Comparison of ENCODE assay signal across 1 cellular context in the genomic region with DNA sequence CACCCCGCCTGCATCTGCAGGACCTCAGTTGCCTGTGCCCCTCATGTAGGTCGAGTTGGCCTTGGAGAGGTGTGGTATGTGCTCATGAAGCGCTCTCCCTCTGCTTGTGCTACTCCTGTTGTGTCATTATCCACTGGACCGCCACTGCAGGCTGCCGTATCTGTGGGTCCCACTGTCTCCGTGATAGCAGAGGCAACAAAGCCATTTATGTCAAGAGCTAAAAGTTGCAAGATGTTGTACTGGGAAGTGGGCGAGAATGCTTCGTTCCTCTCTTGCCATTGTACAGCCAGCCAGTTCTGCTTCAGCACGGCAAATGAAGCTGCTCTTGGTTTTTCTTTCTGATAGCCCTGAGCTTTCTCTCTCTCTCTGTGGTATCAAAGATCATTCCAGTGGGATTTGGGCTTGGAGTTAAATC.
TF ChIP-seq lines count a peak whose summit lies in the region.

No MANE protein-coding gene starts in this region.

TF ChIP-seq in GM23338, 12 proteins besides CTCF, POLR2A, EP300 and RAD21:
- TF ChIP-seq NANOG (IDR thresholded peaks at IDR 0.05; ENCODE audit: borderline replicate concordance), result no peak
- TF ChIP-seq JUNB (IDR thresholded peaks at IDR 0.05; ENCODE audit: unreplicated experiment), result no peak
- TF ChIP-seq EZH2phosphoT487 (IDR thresholded peaks at IDR 0.05; ENCODE audit: unreplicated experiment), result no peak
- no peak for TF ChIP-seq ZNF462 (CRISPR knock-in tag; IDR thresholded peaks at IDR 0.05)
- no peak for TF ChIP-seq ETS1 (IDR thresholded peaks at IDR 0.05)
- no peak for TF ChIP-seq CREB1 (CRISPR knock-in tag; IDR thresholded peaks at IDR 0.05; ENCODE audit: low read depth)
- no peak for TF ChIP-seq REST (IDR thresholded peaks at IDR 0.05; ENCODE audit: unreplicated experiment)
- TF ChIP-seq EZH2 (IDR thresholded peaks at IDR 0.05; ENCODE audit: low read depth, unreplicated experiment), result no peak
- no peak for TF ChIP-seq ZNF331 (CRISPR knock-in tag; IDR thresholded peaks at IDR 0.05; ENCODE audit: low read depth)
- TF ChIP-seq ZNF114 (CRISPR knock-in tag; IDR thresholded peaks at IDR 0.05), result no peak
- no peak for TF ChIP-seq STAT1 (IDR thresholded peaks at IDR 0.05; ENCODE audit: unreplicated experiment)
